In genomic region chr10:1006573-1006972, GRCh38 we compare ENCODE assay signal across 35 cellular contexts. TPM values are rescaled to one million over a fixed set of nuclear protein-coding genes. Genes with fewer than 3 reads are reported as not detected.
"Had no signal": no experiment of that assay in that cellular context is flagged by ENCODE, and none has a peak within 500 bp of the region (broad histone marks: within the 10 kb centered on the region; RNA-seq: fewer than 3 reads in every experiment).

No MANE protein-coding gene starts in this region.

- ATAC-seq: activated CD8-positive, alpha-beta T cell treated with anti-CD3 and anti-CD28 coated beads for 36 hours; activated naive CD4-positive, alpha-beta T cell treated with anti-CD3 and anti-CD28 coated beads, Interleukin-2, amount 50 U/mL, for 72 hours; activated T-cell treated with anti-CD3 and anti-CD28 coated beads, Interleukin-2, amount 50 U/mL, for 4 hours; activated T-cell treated with anti-CD3 and anti-CD28 coated beads, Interleukin-2, amount 50 U/mL, for 72 hours; body of pancreas; T-cell had no signal

- H3K27ac ChIP-seq: adrenal gland, body of pancreas, brain microvascular endothelial cell, breast epithelium had no signal

- H3K4me1 Mint-ChIP-seq: activated B cell treated with CpG ODN at 0.5 μM for 24 hours had no signal

- H3K4me1 ChIP-seq: adrenal gland, body of pancreas, breast epithelium had no signal

- H3K27me3 Mint-ChIP-seq: activated B cell treated with CpG ODN at 0.5 μM for 24 hours; activated CD4-positive, alpha-beta memory T cell treated with anti-CD3 and anti-CD28 coated beads for 36 hours; activated CD4-positive, alpha-beta T cell treated with anti-CD3 and anti-CD28 coated beads, Interleukin-2, amount 10 ng/mL, durations not matched to agents 24 days and 14 days; activated CD8-positive, alpha-beta T cell treated with anti-CD3 and anti-CD28 coated beads for 36 hours; activated naive CD8-positive, alpha-beta T cell treated with anti-CD3 and anti-CD28 coated beads for 36 hours; central memory CD8-positive, alpha-beta T cell; T-cell had no signal

- H3K27ac Mint-ChIP-seq: activated B cell treated with CpG ODN at 0.5 μM for 24 hours; activated CD4-positive, alpha-beta memory T cell treated with anti-CD3 and anti-CD28 coated beads for 36 hours; activated CD8-positive, alpha-beta T cell treated with anti-CD3 and anti-CD28 coated beads for 36 hours; activated naive CD4-positive, alpha-beta T cell treated with anti-CD3 and anti-CD28 coated beads for 36 hours; activated naive CD8-positive, alpha-beta T cell treated with anti-CD3 and anti-CD28 coated beads for 36 hours; activated T-cell treated with anti-CD3 and anti-CD28 coated beads, Interleukin-2, amount 50 U/mL, for 72 hours; T-cell; T-helper 2 cell treated with Interferon-gamma antibody and Interleukin-4, amounts not matched to agents 5 μg/mL and 100 μg/mL, for 36 hours had no signal

- H3K4me3 Mint-ChIP-seq: activated B cell treated with CpG ODN at 0.5 μM for 24 hours; activated CD4-positive, alpha-beta memory T cell treated with anti-CD3 and anti-CD28 coated beads for 36 hours; activated CD4-positive, alpha-beta T cell treated with anti-CD3 and anti-CD28 coated beads, Interleukin-2, amount 10 ng/mL, durations not matched to agents 24 days and 14 days; activated CD8-positive, alpha-beta T cell treated with anti-CD3 and anti-CD28 coated beads for 36 hours; activated naive CD4-positive, alpha-beta T cell treated with anti-CD3 and anti-CD28 coated beads for 36 hours; activated naive CD8-positive, alpha-beta T cell treated with anti-CD3 and anti-CD28 coated beads for 36 hours; activated T-cell treated with anti-CD3 and anti-CD28 coated beads, Interleukin-2, amount 50 U/mL, for 4 hours; activated T-cell treated with anti-CD3 and anti-CD28 coated beads, Interleukin-2, amount 50 U/mL, for 72 hours; central memory CD8-positive, alpha-beta T cell; T-cell; T-helper 2 cell treated with Interferon-gamma antibody and Interleukin-4, amounts not matched to agents 5 μg/mL and 100 μg/mL, for 36 hours had no signal

- H3K9me3 Mint-ChIP-seq: activated naive CD4-positive, alpha-beta T cell treated with anti-CD3 and anti-CD28 coated beads, Interleukin-2, amount 50 U/mL, for 72 hours; activated T-cell treated with anti-CD3 and anti-CD28 coated beads, Interleukin-2, amount 50 U/mL, for 72 hours; central memory CD8-positive, alpha-beta T cell had no signal

- H3K9me3 ChIP-seq: body of pancreas had no signal

- DNase-seq: activated B cell treated with CpG ODN at 0.5 μM for 24 hours; activated CD4-positive, alpha-beta memory T cell treated with anti-CD3 and anti-CD28 coated beads for 36 hours; activated CD4-positive, alpha-beta T cell treated with anti-CD3 and anti-CD28 coated beads for 4 hours; activated CD4-positive, alpha-beta T cell treated with anti-CD3 and anti-CD28 coated beads, Interleukin-2, amount 10 ng/mL, durations not matched to agents 24 days and 14 days; activated CD4-positive, alpha-beta T cell treated with anti-CD3 and anti-CD28 coated beads, Interleukin-2, amount 50 U/mL, for 1 hour; activated CD4-positive, alpha-beta T cell treated with anti-CD3 and anti-CD28 coated beads, Interleukin-2, amount 50 U/mL, for 4 hours; activated CD4-positive, CD25-positive, alpha-beta regulatory T cell treated with anti-CD3 and anti-CD28 coated beads, Interleukin-2, amount 50 U/mL, for 72 hours; activated CD8-positive, alpha-beta memory T cell treated with anti-CD3 and anti-CD28 coated beads, Interleukin-2, amount 50 U/mL, for 4 hours; activated CD8-positive, alpha-beta T cell treated with anti-CD3 and anti-CD28 coated beads for 36 hours; activated gamma-delta T cell treated with Interleukin-2 at 50 U/mL for 16 hours; activated naive CD4-positive, alpha-beta T cell; activated naive CD4-positive, alpha-beta T cell treated with anti-CD3 and anti-CD28 coated beads for 36 hours; activated naive CD4-positive, alpha-beta T cell treated with anti-CD3 and anti-CD28 coated beads, Interleukin-2, amount 50 U/mL, for 16 hours; activated naive CD8-positive, alpha-beta T cell treated with anti-CD3 and anti-CD28 coated beads for 36 hours; activated T-cell treated with anti-CD3 and anti-CD28 coated beads for 4 hours; activated T-cell treated with anti-CD3 and anti-CD28 coated beads, Interleukin-2, amount 50 U/mL, for 1 hour; activated T-cell treated with anti-CD3 and anti-CD28 coated beads, Interleukin-2, amount 50 U/mL, for 4 hours; activated T-cell treated with anti-CD3 and anti-CD28 coated beads, Interleukin-2, amount 50 U/mL, for 72 hours; amniotic stem cell; aorta; body of pancreas; brain microvascular endothelial cell; caudate nucleus; cerebellar nuclear complex; T-cell; T-helper 2 cell; T-helper 9 cell had no signal

- H3K4me3 ChIP-seq: adrenal gland, body of pancreas, breast epithelium had no signal

- H3K27me3 ChIP-seq: adrenal gland, body of pancreas, brain microvascular endothelial cell, breast epithelium had no signal

RNA-seq across cellular contexts. Expression of gene IDI2, which starts 19.1 kb away (rescaled TPM):
- total RNA-seq: activated B cell treated with CpG ODN at 0.5 μM for 24 hours; activated CD4-positive, alpha-beta memory T cell treated with anti-CD3 and anti-CD28 coated beads for 36 hours; activated CD4-positive, alpha-beta T cell treated with anti-CD3 and anti-CD28 coated beads, Interleukin-2, amount 10 ng/mL, durations not matched to agents 24 days and 14 days; activated CD8-positive, alpha-beta memory T cell treated with anti-CD3 and anti-CD28 coated beads for 36 hours; activated CD8-positive, alpha-beta T cell treated with anti-CD3 and anti-CD28 coated beads for 36 hours; activated naive CD4-positive, alpha-beta T cell treated with anti-CD3 and anti-CD28 coated beads for 36 hours; activated naive CD4-positive, alpha-beta T cell treated with anti-CD3 and anti-CD28 coated beads, Interleukin-2, amount 50 U/mL, for 72 hours; activated naive CD8-positive, alpha-beta T cell treated with anti-CD3 and anti-CD28 coated beads for 36 hours; activated T-cell treated with anti-CD3 and anti-CD28 coated beads, Interleukin-2, amount 50 U/mL, for 4 hours; activated T-cell treated with anti-CD3 and anti-CD28 coated beads, Interleukin-2, amount 50 U/mL, for 72 hours; aorta; astrocyte; body of pancreas; breast epithelium; T-cell; T-helper 1 cell treated with Interleukin-12 subunit alpha and Interleukin-12 subunit beta and Interleukin-4 antibody, amounts not matched to agents 30 ng/mL and 1 ng/mL, for 36 hours had no signal
